16 cellular contexts compared by ENCODE assay signal in the genomic region with DNA sequence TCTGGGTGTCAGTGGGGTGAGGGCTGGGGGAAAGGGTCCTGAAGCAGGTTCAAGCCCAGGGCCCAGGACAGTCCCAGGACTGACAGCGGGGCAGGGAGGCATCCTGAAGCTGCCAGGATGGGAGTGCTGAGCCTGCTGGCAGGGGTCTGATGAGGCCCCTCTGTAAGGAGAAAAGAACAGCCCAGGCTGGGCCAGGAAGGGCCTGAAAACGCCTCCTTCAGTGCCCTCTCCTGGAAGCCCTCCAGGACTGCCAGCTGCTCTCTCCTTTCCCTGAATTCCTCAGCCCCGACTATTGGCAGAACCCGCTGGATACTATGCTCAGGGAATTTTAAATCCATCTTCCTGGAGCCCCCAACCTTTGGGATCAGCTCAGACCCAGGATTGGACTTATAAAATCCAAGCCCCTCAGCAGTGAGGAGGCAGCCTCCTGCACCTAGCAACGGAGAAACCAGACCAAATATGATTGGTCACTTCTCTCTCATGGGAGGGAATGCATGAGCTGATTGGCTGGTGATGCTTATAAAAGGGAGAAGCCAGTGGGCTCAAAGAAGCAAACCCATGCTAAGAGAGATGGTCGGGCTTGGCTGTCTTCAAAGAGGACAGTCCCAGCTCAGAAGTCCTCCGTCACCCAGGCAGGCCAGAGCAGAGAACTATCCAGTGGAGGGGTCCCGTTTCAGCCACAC.
DNase-seq lines count a peak whose midpoint lies in the region; ATAC-seq and TF ChIP-seq lines count a peak whose summit lies in the region.
"Had no signal": no experiment of that assay in that cellular context is flagged by ENCODE, and none has a peak within 500 bp of the region (broad histone marks: within the 10 kb centered on the region; RNA-seq: fewer than 3 reads in every experiment).

No MANE protein-coding gene starts in this region.

- H3K9ac ChIP-seq in neural progenitor cell: no peak overlapping the region

- H3K9me3 Mint-ChIP-seq in activated naive CD4-positive, alpha-beta T cell treated with anti-CD3 and anti-CD28 coated beads, Interleukin-2, amount 10 ng/mL, durations not matched to agents 7 days and 5 days: no peaks in the 10 kb centered on the region
- no peaks in the 10 kb centered on the region for H3K9me3 Mint-ChIP-seq in neural progenitor cell
- H3K9me3 Mint-ChIP-seq: immature natural killer cell had no signal

- H3K27me3 Mint-ChIP-seq in activated naive CD4-positive, alpha-beta T cell treated with anti-CD3 and anti-CD28 coated beads, Interleukin-2, amount 10 ng/mL, durations not matched to agents 7 days and 5 days: peaks cover 41% of the 10 kb centered on the region
- H3K27me3 Mint-ChIP-seq in neural progenitor cell (ENCODE audit: insufficient read depth, low read depth): peaks cover 11% of the 10 kb centered on the region

- H3K4me3 Mint-ChIP-seq in activated naive CD4-positive, alpha-beta T cell treated with anti-CD3 and anti-CD28 coated beads, Interleukin-2, amount 10 ng/mL, durations not matched to agents 7 days and 5 days: no peak overlapping the region
- H3K4me3 Mint-ChIP-seq in neural progenitor cell: no peak overlapping the region
- H3K4me3 Mint-ChIP-seq: activated naive CD8-positive, alpha-beta T cell; immature natural killer cell had no signal

- in situ Hi-C loops in brain microvascular endothelial cell (cut with HindIII; ENCODE audit: low pct_ligation_motif_present, low sequenced_read_pairs): no loop called here

- CTCF ChIA-PET in activated naive CD4-positive, alpha-beta T cell treated with anti-CD3 and anti-CD28 coated beads, Interleukin-2, amount 10 ng/mL, durations not matched to agents 7 days and 5 days (lab: Charles Lee): no interaction called here

- H3K27ac Mint-ChIP-seq in activated naive CD4-positive, alpha-beta T cell treated with anti-CD3 and anti-CD28 coated beads, Interleukin-2, amount 10 ng/mL, durations not matched to agents 7 days and 5 days: no peak overlapping the region
- H3K27ac Mint-ChIP-seq in neural progenitor cell: peak overlapping the region; percentile 44
- H3K27ac Mint-ChIP-seq: activated naive CD8-positive, alpha-beta T cell; immature natural killer cell had no signal

- H3K36me3 ChIP-seq in brain microvascular endothelial cell (replicated peaks) (no peaks in the 10 kb centered on the region), neural progenitor cell (no peaks in the 10 kb centered on the region)
- H3K36me3 ChIP-seq: neutrophil, suprapubic skin had no signal

- peak; percentile 8 for DNase-seq in activated naive CD4-positive, alpha-beta T cell treated with anti-CD3 and anti-CD28 coated beads, Interleukin-2, amount 10 ng/mL, durations not matched to agents 7 days and 5 days
- no peak for DNase-seq in activated naive CD4-positive, alpha-beta T cell (lab: John Stamatoyannopoulos, UW)
- DNase-seq in HT1080 (ENCODE audit: low read depth) (peak; percentile 15), brain microvascular endothelial cell (peak; percentile 17), neural progenitor cell (ENCODE audit: low spot score) (peak; percentile 81), T-helper 9 cell (no peak), omental fat pad (ENCODE audit: low spot score) (no peak)
- DNase-seq in stimulated activated naive CD4-positive, alpha-beta T cell (lab: John Stamatoyannopoulos, UW): no peak
- DNase-seq: activated CD4-positive, alpha-beta T cell treated with anti-CD3 and anti-CD28 coated beads for 48 hours; immature natural killer cell; RPMI8226; stimulated activated CD4-positive, alpha-beta T cell treated with anti-CD3 and anti-CD28 coated beads, Interleukin-4, amount 100 ng/mL, for 4 hours had no signal

- peak overlapping the region; percentile 31 for H3K4me2 ChIP-seq in neural progenitor cell

- H3K9me3 ChIP-seq in neural progenitor cell (ENCODE audit: low read depth): no peaks in the 10 kb centered on the region
- H3K9me3 ChIP-seq: neutrophil, suprapubic skin had no signal

- H2AFZ ChIP-seq in neural progenitor cell (replicated peaks): peak overlapping the region; percentile 85

- H3K27ac ChIP-seq in brain microvascular endothelial cell (no peak overlapping the region), neural progenitor cell (no peak overlapping the region)
- H3K27ac ChIP-seq: C4-2B, neutrophil, suprapubic skin had no signal

- H3K36me3 Mint-ChIP-seq in activated naive CD4-positive, alpha-beta T cell treated with anti-CD3 and anti-CD28 coated beads, Interleukin-2, amount 10 ng/mL, durations not matched to agents 7 days and 5 days: no peaks in the 10 kb centered on the region
- no peaks in the 10 kb centered on the region for H3K36me3 Mint-ChIP-seq in neural progenitor cell
- H3K36me3 Mint-ChIP-seq: activated naive CD8-positive, alpha-beta T cell; immature natural killer cell had no signal

- peaks cover 13% of the 10 kb centered on the region for H3K27me3 ChIP-seq in brain microvascular endothelial cell (replicated peaks)
- H3K27me3 ChIP-seq in neural progenitor cell: no peaks in the 10 kb centered on the region

- H4K20me1 ChIP-seq in neural progenitor cell (ENCODE audit: low read depth): no peaks in the 10 kb centered on the region

- H3K4me1 ChIP-seq in neural progenitor cell: peaks cover 34% of the 10 kb centered on the region
- H3K4me1 ChIP-seq: suprapubic skin had no signal

- no peaks in the 10 kb centered on the region for H3F3A ChIP-seq in neural progenitor cell (ENCODE audit: low read depth)

- ATAC-seq in omental fat pad (ENCODE audit: low FRiP score): no peak

- TF ChIP-seq CTCF in brain microvascular endothelial cell (IDR thresholded peaks at IDR 0.05; ENCODE audit: low read depth, low read length, missing control alignments) (no peak), neural progenitor cell (IDR thresholded peaks at IDR 0.05) (peak; percentile 11), omental fat pad (IDR thresholded peaks at IDR 0.05) (no peak)

- H3K79me2 ChIP-seq in neural progenitor cell (ENCODE audit: low read depth): no peaks in the 10 kb centered on the region

- H3K4me3 ChIP-seq in brain microvascular endothelial cell (ENCODE audit: low read depth, low read length) (no peak overlapping the region), neural progenitor cell (no peak overlapping the region)
- H3K4me3 ChIP-seq: suprapubic skin had no signal

- H3K4me1 Mint-ChIP-seq in activated naive CD4-positive, alpha-beta T cell treated with anti-CD3 and anti-CD28 coated beads, Interleukin-2, amount 10 ng/mL, durations not matched to agents 7 days and 5 days: no peaks in the 10 kb centered on the region
- H3K4me1 Mint-ChIP-seq in neural progenitor cell: peaks cover 17% of the 10 kb centered on the region
- H3K4me1 Mint-ChIP-seq: immature natural killer cell had no signal

Comparison
In these comparisons a context has a peak if more than half of its experiments do, and no peak if none do; other contexts are left out.
1. DNase-seq: peak in activated naive CD4-positive, alpha-beta T cell treated with anti-CD3 and anti-CD28 coated beads, Interleukin-2, amount 10 ng/mL, durations not matched to agents 7 days and 5 days (single experiment), HT1080 (single experiment), brain microvascular endothelial cell (single experiment) and neural progenitor cell (single experiment); none in activated naive CD4-positive, alpha-beta T cell (0 of 4), T-helper 9 cell (single experiment), omental fat pad (single experiment) and stimulated activated naive CD4-positive, alpha-beta T cell (0 of 6).